8 cellular contexts compared by ENCODE assay signal in the genomic region with DNA sequence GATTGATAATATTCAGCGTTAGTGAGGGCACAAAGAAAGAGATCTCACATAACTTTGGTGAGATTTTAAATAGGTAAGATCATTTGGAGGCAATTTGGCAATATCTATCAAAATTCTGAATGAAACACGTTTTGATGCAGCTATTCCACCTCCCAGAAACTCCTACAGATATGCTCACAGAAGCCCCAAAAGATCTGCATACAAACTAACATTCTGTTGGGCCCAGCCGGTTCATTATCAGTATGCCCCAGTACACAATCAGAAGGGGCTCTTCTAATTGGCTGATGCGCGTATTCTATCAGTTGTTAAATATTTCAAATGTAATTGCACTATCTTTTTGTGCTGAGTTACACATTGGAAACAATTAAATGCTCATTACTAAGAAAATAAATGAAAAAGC.
"Had no signal": no experiment of that assay in that cellular context is flagged by ENCODE, and none has a peak within 500 bp of the region (broad histone marks: within the 10 kb centered on the region; RNA-seq: fewer than 3 reads in every experiment).

No MANE protein-coding gene starts in this region.

- FAIRE-seq: H1, H54, HepG2 had no signal

- H2AFZ ChIP-seq: GM23248 had no signal

- H3K27ac ChIP-seq: GM23248, HL-60 had no signal

- H3K9ac ChIP-seq: GM23248 had no signal

- H3K27me3 Mint-ChIP-seq: IgD-negative memory B cell had no signal

- H3K9me3 Mint-ChIP-seq: H9, IgD-negative memory B cell had no signal

- H3K27ac Mint-ChIP-seq: H9 had no signal

- DNase-seq: GM23248, H9, HCEC 1CT had no signal

- ATAC-seq: HepG2 had no signal

- H3K4me3 ChIP-seq: GM23248 had no signal

- H3K4me3 Mint-ChIP-seq: H9, IgD-negative memory B cell had no signal
